Comparison of ENCODE assay signal across 36 cellular contexts in the genomic region with DNA sequence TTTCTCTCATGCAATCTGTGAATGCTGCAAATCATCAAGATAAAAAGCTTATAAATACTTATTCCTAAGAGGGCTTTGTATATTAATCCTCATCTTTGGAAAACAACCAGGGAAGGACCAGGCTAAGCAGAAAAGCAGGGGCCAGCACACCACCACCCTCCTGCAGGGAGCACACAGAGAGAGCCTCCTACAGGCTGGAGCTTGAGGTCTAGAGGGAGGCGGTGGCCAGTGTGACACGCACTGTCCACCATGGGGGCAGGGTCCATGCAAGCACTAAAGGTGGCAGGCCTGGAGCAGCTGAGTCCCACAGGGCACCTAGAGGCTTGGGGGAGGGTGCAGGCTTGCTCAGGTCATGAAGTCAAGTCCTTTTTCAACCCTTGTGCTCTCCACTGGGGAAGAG.
"Had no signal": no experiment of that assay in that cellular context is flagged by ENCODE, and none has a peak within 500 bp of the region (broad histone marks: within the 10 kb centered on the region; RNA-seq: fewer than 3 reads in every experiment).

No MANE protein-coding gene starts in this region.

- H3K4me1 ChIP-seq: ascending aorta, Peyer's patch had no signal

- H3K9me3 Mint-ChIP-seq: activated B cell treated with CpG ODN at 0.5 μM for 24 hours; activated CD8-positive, alpha-beta T cell treated with anti-CD3 and anti-CD28 coated beads for 36 hours; activated naive CD4-positive, alpha-beta T cell treated with anti-CD3 and anti-CD28 coated beads, Interleukin-2, amount 50 U/mL, for 24 hours; activated naive CD8-positive, alpha-beta T cell treated with anti-CD3 and anti-CD28 coated beads, Interleukin-2, amount 10 ng/mL, durations not matched to agents 7 days and 5 days; activated T-cell treated with anti-CD3 and anti-CD28 coated beads, Interleukin-2, amount 50 U/mL, for 72 hours; central memory CD8-positive, alpha-beta T cell; T-helper 1 cell treated with Interleukin-12 subunit alpha and Interleukin-12 subunit beta and Interleukin-4 antibody, amounts not matched to agents 30 μg/mL and 1 μg/mL, for 36 hours; T-helper 2 cell treated with Interferon-gamma antibody and Interleukin-4, amounts not matched to agents 5 μg/mL and 100 μg/mL, for 36 hours had no signal

- H3K4me1 Mint-ChIP-seq: activated B cell treated with CpG ODN at 0.5 μM for 24 hours; activated naive CD4-positive, alpha-beta T cell treated with anti-CD3 and anti-CD28 coated beads, Interleukin-2, amount 50 U/mL, for 24 hours; activated naive CD8-positive, alpha-beta T cell treated with anti-CD3 and anti-CD28 coated beads, Interleukin-2, amount 10 ng/mL, durations not matched to agents 7 days and 5 days; activated T-helper 17 cell treated with anti-CD3 and anti-CD28 coated beads, Interleukin-2, amount 50 U/mL, for 72 hours; central memory CD8-positive, alpha-beta T cell had no signal

- H3K36me3 Mint-ChIP-seq: activated naive CD4-positive, alpha-beta T cell treated with anti-CD3 and anti-CD28 coated beads, Interleukin-2, amount 50 U/mL, for 24 hours; activated naive CD8-positive, alpha-beta T cell treated with anti-CD3 and anti-CD28 coated beads, Interleukin-2, amount 10 ng/mL, durations not matched to agents 7 days and 5 days had no signal

- H3K27me3 ChIP-seq: ascending aorta, Peyer's patch, SJSA1 had no signal

- H3K27ac Mint-ChIP-seq: activated B cell treated with CpG ODN at 0.5 μM for 24 hours; activated CD8-positive, alpha-beta T cell treated with anti-CD3 and anti-CD28 coated beads for 36 hours; activated naive CD4-positive, alpha-beta T cell treated with anti-CD3 and anti-CD28 coated beads, Interleukin-2, amount 50 U/mL, for 24 hours; activated naive CD8-positive, alpha-beta T cell treated with anti-CD3 and anti-CD28 coated beads, Interleukin-2, amount 10 ng/mL, durations not matched to agents 7 days and 5 days; activated T-cell treated with anti-CD3 and anti-CD28 coated beads, Interleukin-2, amount 50 U/mL, for 72 hours; activated T-helper 17 cell treated with anti-CD3 and anti-CD28 coated beads, Interleukin-2, amount 50 U/mL, for 72 hours; T-helper 1 cell treated with Interleukin-12 subunit alpha and Interleukin-12 subunit beta and Interleukin-4 antibody, amounts not matched to agents 30 μg/mL and 1 μg/mL, for 36 hours; T-helper 2 cell treated with Interferon-gamma antibody and Interleukin-4, amounts not matched to agents 5 μg/mL and 100 μg/mL, for 36 hours had no signal

- ATAC-seq: activated CD8-positive, alpha-beta T cell treated with anti-CD3 and anti-CD28 coated beads for 36 hours; activated T-cell treated with anti-CD3 and anti-CD28 coated beads, Interleukin-2, amount 50 U/mL, for 72 hours; activated T-helper 17 cell treated with anti-CD3 and anti-CD28 coated beads, Interleukin-2, amount 50 U/mL, for 72 hours; PC-3 had no signal

- H3K27me3 Mint-ChIP-seq: activated B cell treated with CpG ODN at 0.5 μM for 24 hours; activated CD8-positive, alpha-beta T cell treated with anti-CD3 and anti-CD28 coated beads for 36 hours; activated naive CD4-positive, alpha-beta T cell treated with anti-CD3 and anti-CD28 coated beads, Interleukin-2, amount 50 U/mL, for 24 hours; activated naive CD8-positive, alpha-beta T cell treated with anti-CD3 and anti-CD28 coated beads, Interleukin-2, amount 10 ng/mL, durations not matched to agents 7 days and 5 days; activated T-helper 17 cell treated with anti-CD3 and anti-CD28 coated beads, Interleukin-2, amount 50 U/mL, for 72 hours; central memory CD8-positive, alpha-beta T cell had no signal

- H3K4me2 ChIP-seq: SK-N-SH had no signal

- H3K9ac ChIP-seq: SK-N-SH had no signal

- DNase-seq: activated B cell treated with CpG ODN at 0.5 μM for 24 hours; activated CD4-positive, alpha-beta T cell treated with anti-CD3 and anti-CD28 coated beads for 4 hours; activated CD4-positive, CD25-positive, alpha-beta regulatory T cell treated with anti-CD3 and anti-CD28 coated beads, Interleukin-2, amount 50 U/mL, for 72 hours; activated CD8-positive, alpha-beta T cell treated with anti-CD3 and anti-CD28 coated beads for 36 hours; activated effector memory CD4-positive, alpha-beta T cell treated with anti-CD3 and anti-CD28 coated beads, Interleukin-2, amount 50 U/mL, for 16 hours; activated naive CD4-positive, alpha-beta T cell treated with Interleukin-2 at 50 U/mL for 16 hours; activated naive CD8-positive, alpha-beta T cell treated with anti-CD3 and anti-CD28 coated beads, Interleukin-2, amount 10 ng/mL, durations not matched to agents 7 days and 5 days; activated T-cell treated with anti-CD3 and anti-CD28 coated beads, Interleukin-2, amount 50 U/mL, for 1 hour; activated T-cell treated with anti-CD3 and anti-CD28 coated beads, Interleukin-2, amount 50 U/mL, for 72 hours; amygdala; MM.1S; MV-4-11; NCI-H1092 treated with DMSO at 0.1 percent for 48 hours; NCI-H1417; NCI-H146; NCI-H187; NCI-H2029 treated with DMSO at 0.1 percent for 48 hours; NCI-H2107; NCI-H2171; NCI-H510A; NCI-H526; NCI-H748 treated with DMSO at 0.1 percent for 48 hours; NK-92 treated with Interleukin-12 subunit alpha and Interleukin-12 subunit beta, amount 100 ng/mL, for 24 hours; PC-3; Peyer's patch; RPMI8226; SHP77 treated with DMSO at 0.1 percent for 48 hours; SK-N-SH had no signal

- H3K27ac ChIP-seq: ascending aorta, cardiac muscle cell, Peyer's patch, SJSA1 had no signal

- H3K9me3 ChIP-seq: ascending aorta, Peyer's patch, SJSA1, SK-N-SH had no signal

- H3K4me3 ChIP-seq: ascending aorta, cardiac muscle cell, Peyer's patch, SJSA1 had no signal

- H3K36me3 ChIP-seq: ascending aorta, cardiac muscle cell, Peyer's patch, SJSA1 had no signal

- H3K4me3 Mint-ChIP-seq: activated B cell treated with CpG ODN at 0.5 μM for 24 hours; activated CD8-positive, alpha-beta T cell treated with anti-CD3 and anti-CD28 coated beads for 36 hours; activated naive CD4-positive, alpha-beta T cell treated with anti-CD3 and anti-CD28 coated beads, Interleukin-2, amount 50 U/mL, for 24 hours; activated naive CD8-positive, alpha-beta T cell treated with anti-CD3 and anti-CD28 coated beads, Interleukin-2, amount 10 ng/mL, durations not matched to agents 7 days and 5 days; activated T-cell treated with anti-CD3 and anti-CD28 coated beads, Interleukin-2, amount 50 U/mL, for 72 hours; activated T-helper 17 cell treated with anti-CD3 and anti-CD28 coated beads, Interleukin-2, amount 50 U/mL, for 72 hours; central memory CD8-positive, alpha-beta T cell; T-helper 1 cell treated with Interleukin-12 subunit alpha and Interleukin-12 subunit beta and Interleukin-4 antibody, amounts not matched to agents 30 μg/mL and 1 μg/mL, for 36 hours; T-helper 2 cell treated with Interferon-gamma antibody and Interleukin-4, amounts not matched to agents 5 μg/mL and 100 μg/mL, for 36 hours had no signal
